8 cellular contexts compared by ENCODE assay signal in genomic region chr10:125149278-125150047, GRCh38. TPM values are rescaled to one million over a fixed set of nuclear protein-coding genes. Genes with fewer than 3 reads are reported as not detected.
A peak's percentile ranks its signal among the peaks of the same experiment; 100 is the strongest.
DNase-seq lines count a peak whose midpoint lies in the region; ATAC-seq and TF ChIP-seq lines count a peak whose summit lies in the region.

No MANE protein-coding gene starts in this region.

- no peak for TF ChIP-seq RAD21 in HCT116 (IDR thresholded peaks at IDR 0.05; ENCODE audit: low read depth)

- H3K79me2 ChIP-seq in HCT116 (ENCODE audit: insufficient read depth, low read length), result peaks cover 100% of the 10 kb centered on the region

- H3K9ac ChIP-seq in HCT116 (ENCODE audit: low read length), result no peak overlapping the region

- TF ChIP-seq EP300 in gastroesophageal sphincter (IDR thresholded peaks at IDR 0.05), result no peak

- CTCF ChIA-PET in HCT116 (lab: Charles Lee), result interaction anchor here (0.7 to 1.1 kb wide), 2 partner anchors 28 to 304 kb away, joined by 3 read pairs; no protein-coding TSS in a partner anchor

- TF ChIP-seq CTCF in HCT116 (IDR thresholded peaks at IDR 0.05 in 2 of 3, conservative IDR thresholded peaks at IDR 0.05 in 1 of 3; ENCODE audit: borderline replicate concordance in 1 of 3, insufficient read depth in 1 of 3, low read depth in 2 of 3, low read length in 2 of 3) (no peak), Peyer's patch (IDR thresholded peaks at IDR 0.05) (no peak), gastroesophageal sphincter (IDR thresholded peaks at IDR 0.05) (no peak)

- DNase-seq in HCT116 (ENCODE audit: low read depth, low spot score) (peak; percentile 52), Peyer's patch (peak in 2 of 3 donors; percentile 79 to 90), renal cortical epithelial cell (ENCODE audit: low read depth) (peak; percentile 90), ecto neural progenitor cell (ENCODE audit: low spot score) (no peak)
- no peak for DNase-seq in activated naive CD4-positive, alpha-beta T cell treated with Interleukin-2 at 50 U/mL for 16 hours

- peak; percentile 38 for ATAC-seq in HCT116
- ATAC-seq in gastroesophageal sphincter, result peak; percentile 44
- ATAC-seq in HG02852 (IDR thresholded peaks at IDR 0.05; ENCODE audit: unreplicated experiment), result no peak
- ATAC-seq in HG03139 (IDR thresholded peaks at IDR 0.05; ENCODE audit: unreplicated experiment), result no peak

- H3K4me2 ChIP-seq in HCT116 (ENCODE audit: low read length), result peak overlapping the region; percentile 40

- intact Hi-C loops in HCT116 (cut with micrococcal nuclease), result loop anchor here (5.0 kb wide), 2 partner anchors 62 to 87 kb away; no protein-coding TSS in a partner anchor

- H3K27ac ChIP-seq in HCT116 (ENCODE audit: low read depth, low read length) (peak overlapping the region; percentile 25), Peyer's patch (peak overlapping the region in 3 of 4 donors; percentile 84 to 99 (median 96)), gastroesophageal sphincter (peak overlapping the region; percentile 82 to 99 (median 96))

- H3K9me2 ChIP-seq in HCT116 (ENCODE audit: insufficient read depth), result no peaks in the 10 kb centered on the region

- TF ChIP-seq POLR2A in HCT116 (IDR thresholded peaks at IDR 0.05; ENCODE audit: borderline replicate concordance, extremely low read depth, insufficient read depth, insufficient read length), result no peak
- peak in 1 of 2 donors; percentile 61 for TF ChIP-seq POLR2A in Peyer's patch (IDR thresholded peaks at IDR 0.05)
- no peak for TF ChIP-seq POLR2A in gastroesophageal sphincter (IDR thresholded peaks at IDR 0.05)

- BruUV-seq in HCT116 (replicated peaks; lab: Mats Ljungman, UMichigan), result no TSS peak

- H3K36me3 ChIP-seq in HCT116 (ENCODE audit: control insufficient read depth in 1 of 2, insufficient read depth in 2 of 2, low read length in 2 of 2) (peaks cover 0 to 5% of the 10 kb centered on the region in 2 experiments; a peak in 2 of 4 replicates), Peyer's patch (no peaks in the 10 kb centered on the region), gastroesophageal sphincter (peaks cover 0 to 7% of the 10 kb centered on the region in 2 donors)

- H3K27me3 ChIP-seq in HCT116 (ENCODE audit: insufficient read depth, low read length), result no peaks in the 10 kb centered on the region
- H3K27me3 ChIP-seq in Peyer's patch, result no peaks in the 10 kb centered on the region
- no peaks in the 10 kb centered on the region for H3K27me3 ChIP-seq in gastroesophageal sphincter

- H3K4me1 ChIP-seq in HCT116 (ENCODE audit: control insufficient read depth in 1 of 2, insufficient read depth in 2 of 2, low read length in 2 of 2), result peaks cover 63 to 97% of the 10 kb centered on the region in 2 experiments
- H3K4me1 ChIP-seq in Peyer's patch, result peaks cover 0 to 98% (median 17%) of the 10 kb centered on the region in 4 donors
- H3K4me1 ChIP-seq in gastroesophageal sphincter, result peaks cover 46 to 100% (median 84%) of the 10 kb centered on the region in 3 donors

- WGBS in gastroesophageal sphincter (ENCODE audit: low coverage in 1 of 2), 2 donors, result 50 to 73% methylated on average over 1 to 5 of the region's 12 CpGs

- peaks cover 9% of the 10 kb centered on the region; the same call in 1 of the 2 replicates for H4K20me1 ChIP-seq in HCT116 (ENCODE audit: insufficient read depth)

- no peak overlapping the region for H2AFZ ChIP-seq in HCT116 (ENCODE audit: low read depth, low read length, poor library complexity, severe bottlenecking)

- no peak overlapping the region for H3K4me3 ChIP-seq in HCT116 (replicated peaks in 1 of 2; ENCODE audit: low read depth in 1 of 2, low read length in 2 of 2)
- H3K4me3 ChIP-seq in Peyer's patch, result peak overlapping the region in 2 of 4 donors; percentile 6 to 15
- H3K4me3 ChIP-seq in gastroesophageal sphincter, result no peak overlapping the region

- POLR2A ChIA-PET in HCT116 (lab: Charles Lee), result no interaction called here

- RAD21 ChIA-PET in HCT116 (lab: Charles Lee; ENCODE audit: low non-redundant PET in 1 of 2, low total read pairs in 2 of 2, uncharacterized antibody in 2 of 2, unreplicated experiment in 2 of 2), result no interaction called here

- no peaks in the 10 kb centered on the region for H3K9me3 ChIP-seq in HCT116 (ENCODE audit: control insufficient read depth in 1 of 2, insufficient read depth in 1 of 2, low read depth in 1 of 2, low read length in 2 of 2)
- H3K9me3 ChIP-seq in Peyer's patch, result peaks cover 0 to 4% (median 0%) of the 10 kb centered on the region in 4 donors
- H3K9me3 ChIP-seq in gastroesophageal sphincter, result no peaks in the 10 kb centered on the region

TF ChIP-seq in HCT116, 20 proteins besides CTCF, POLR2A, EP300 and RAD21:
- TF ChIP-seq CBX3 (IDR thresholded peaks at IDR 0.05; ENCODE audit: low read depth), result no peak
- TF ChIP-seq, protein P1, sequence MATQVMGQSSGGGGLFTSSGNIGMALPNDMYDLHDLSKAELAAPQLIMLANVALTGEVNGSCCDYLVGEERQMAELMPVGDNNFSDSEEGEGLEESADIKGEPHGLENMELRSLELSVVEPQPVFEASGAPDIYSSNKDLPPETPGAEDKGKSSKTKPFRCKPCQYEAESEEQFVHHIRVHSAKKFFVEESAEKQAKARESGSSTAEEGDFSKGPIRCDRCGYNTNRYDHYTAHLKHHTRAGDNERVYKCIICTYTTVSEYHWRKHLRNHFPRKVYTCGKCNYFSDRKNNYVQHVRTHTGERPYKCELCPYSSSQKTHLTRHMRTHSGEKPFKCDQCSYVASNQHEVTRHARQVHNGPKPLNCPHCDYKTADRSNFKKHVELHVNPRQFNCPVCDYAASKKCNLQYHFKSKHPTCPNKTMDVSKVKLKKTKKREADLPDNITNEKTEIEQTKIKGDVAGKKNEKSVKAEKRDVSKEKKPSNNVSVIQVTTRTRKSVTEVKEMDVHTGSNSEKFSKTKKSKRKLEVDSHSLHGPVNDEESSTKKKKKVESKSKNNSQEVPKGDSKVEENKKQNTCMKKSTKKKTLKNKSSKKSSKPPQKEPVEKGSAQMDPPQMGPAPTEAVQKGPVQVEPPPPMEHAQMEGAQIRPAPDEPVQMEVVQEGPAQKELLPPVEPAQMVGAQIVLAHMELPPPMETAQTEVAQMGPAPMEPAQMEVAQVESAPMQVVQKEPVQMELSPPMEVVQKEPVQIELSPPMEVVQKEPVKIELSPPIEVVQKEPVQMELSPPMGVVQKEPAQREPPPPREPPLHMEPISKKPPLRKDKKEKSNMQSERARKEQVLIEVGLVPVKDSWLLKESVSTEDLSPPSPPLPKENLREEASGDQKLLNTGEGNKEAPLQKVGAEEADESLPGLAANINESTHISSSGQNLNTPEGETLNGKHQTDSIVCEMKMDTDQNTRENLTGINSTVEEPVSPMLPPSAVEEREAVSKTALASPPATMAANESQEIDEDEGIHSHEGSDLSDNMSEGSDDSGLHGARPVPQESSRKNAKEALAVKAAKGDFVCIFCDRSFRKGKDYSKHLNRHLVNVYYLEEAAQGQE (IDR thresholded peaks at IDR 0.05; ENCODE audit: low read depth), result no peak
- TF ChIP-seq POLR2AphosphoS5 (IDR thresholded peaks at IDR 0.05; ENCODE audit: low read depth, low read length), result peak; percentile 37
- no peak for TF ChIP-seq EGR1 (IDR thresholded peaks at IDR 0.05; ENCODE audit: low read depth)

RNA-seq across cellular contexts. Expression of gene CTBP2, which starts 10.9 kb away (rescaled TPM):
- total RNA-seq in HCT116 (2021; ENCODE audit: unreplicated experiment), result 144 TPM
- polyA plus RNA-seq in HCT116 (2012), result 136 and 187 TPM in 2 replicates
- 10 to 100 TPM; 53.6 to 83.8 (median 64.7) TPM for total RNA-seq in Peyer's patch
- total RNA-seq in gastroesophageal sphincter, result 100 to 1,000 TPM in 1 of 4 donors, 10 to 100 TPM in 3; 74.8 to 103 (median 79.2) TPM
- total RNA-seq in renal cortical epithelial cell, result 89.4 and 109 TPM in 2 replicates

Comparison
In these comparisons a context has a peak if more than half of its experiments do, and no peak if none do; other contexts are left out.
1. ATAC-seq: peak in HCT116 (single experiment) and gastroesophageal sphincter (single experiment); none in HG02852 (single experiment) and HG03139 (single experiment).
2. DNase-seq: peak in HCT116 (single experiment), Peyer's patch (2 of 3) and renal cortical epithelial cell (single experiment); none in activated naive CD4-positive, alpha-beta T cell treated with Interleukin-2 at 50 U/mL for 16 hours (single experiment) and ecto neural progenitor cell (single experiment).
3. H3K27ac ChIP-seq: peak in every context shown above with its lines; median percentile 96 in gastroesophageal sphincter; 96 in Peyer's patch; 25 in HCT116.